1 cellular context compared by ENCODE assay signal in genomic region chr14:21476526-21476924, GRCh38.
TF ChIP-seq lines count a peak whose summit lies in the region.

No MANE protein-coding gene starts in this region.

TF ChIP-seq in WTC11, 78 proteins besides CTCF, POLR2A, EP300 and RAD21 (continued from another document):
- TF ChIP-seq FOXJ3 (CRISPR knock-in tag; IDR thresholded peaks at IDR 0.05; ENCODE audit: borderline replicate concordance) (no peak), ZMAT4 (CRISPR knock-in tag; IDR thresholded peaks at IDR 0.05) (no peak), AFF4 (CRISPR knock-in tag; IDR thresholded peaks at IDR 0.05; ENCODE audit: borderline replicate concordance) (no peak)
